9 cellular contexts compared by ENCODE assay signal in genomic region chr3:4421121-4421520, GRCh38. TPM values are rescaled to one million over a fixed set of nuclear protein-coding genes. Genes with fewer than 3 reads are reported as not detected.
DNase-seq lines count a peak whose midpoint lies in the region; ATAC-seq and TF ChIP-seq lines count a peak whose summit lies in the region.
"Had no signal": no experiment of that assay in that cellular context is flagged by ENCODE, and none has a peak within 500 bp of the region (broad histone marks: within the 10 kb centered on the region; RNA-seq: fewer than 3 reads in every experiment).

No MANE protein-coding gene starts in this region.

- no peaks in the 10 kb centered on the region for H3K9me3 ChIP-seq in gastrocnemius medialis

- H3K9me3 Mint-ChIP-seq in activated T-cell treated with anti-CD3 and anti-CD28 coated beads, Interleukin-2, amount 50 U/mL, for 4 hours = no peaks in the 10 kb centered on the region
- H3K9me3 Mint-ChIP-seq: neural crest cell had no signal

- H3K27me3 Mint-ChIP-seq in activated T-cell treated with anti-CD3 and anti-CD28 coated beads, Interleukin-2, amount 50 U/mL, for 4 hours (ENCODE audit: low read depth) = no peaks in the 10 kb centered on the region

- H3K4me3 Mint-ChIP-seq in activated T-cell treated with anti-CD3 and anti-CD28 coated beads, Interleukin-2, amount 50 U/mL, for 4 hours = no peak overlapping the region
- H3K4me3 Mint-ChIP-seq: neural crest cell had no signal

- TF ChIP-seq CTCF in gastrocnemius medialis (IDR thresholded peaks at IDR 0.05 in 4 of 5, conservative IDR thresholded peaks at IDR 0.05 in 1 of 5) = no peak

- peaks cover 20 to 25% of the 10 kb centered on the region in 2 donors for H3K4me1 ChIP-seq in gastrocnemius medialis

- in situ Hi-C loops in gastrocnemius medialis (cut with MboI; ENCODE audit: low sequenced_read_pairs in 4 of 4) = no loop called here

- H3K36me3 ChIP-seq in gastrocnemius medialis = peaks cover 0 to 4% of the 10 kb centered on the region in 2 donors

- H3K4me1 Mint-ChIP-seq in activated T-cell treated with anti-CD3 and anti-CD28 coated beads, Interleukin-2, amount 50 U/mL, for 4 hours (ENCODE audit: low read depth) = peaks cover 28% of the 10 kb centered on the region

- H3K4me3 ChIP-seq in gastrocnemius medialis = no peak overlapping the region

- peak overlapping the region in 2 of 4 donors; percentile 18 to 37 for H3K27ac ChIP-seq in gastrocnemius medialis

- no peak for TF ChIP-seq POLR2A in gastrocnemius medialis (IDR thresholded peaks at IDR 0.05)

- peaks cover 21% of the 10 kb centered on the region for H3K36me3 Mint-ChIP-seq in activated T-cell treated with anti-CD3 and anti-CD28 coated beads, Interleukin-2, amount 50 U/mL, for 4 hours (ENCODE audit: insufficient read depth)

- intact Hi-C loops in gastrocnemius medialis (cut with DNase I; ENCODE audit: low total_unique reads) = no loop called here

- peak; percentile 75 for ATAC-seq in HG03280 (IDR thresholded peaks at IDR 0.05; ENCODE audit: unreplicated experiment)
- ATAC-seq in activated T-cell treated with anti-CD3 and anti-CD28 coated beads, Interleukin-2, amount 50 U/mL, for 4 hours = peak; percentile 85 to 90
- peak; percentile 40 to 50 for ATAC-seq in gastrocnemius medialis
- no peak for ATAC-seq in HG02970 (IDR thresholded peaks at IDR 0.05; ENCODE audit: low FRiP score, unreplicated experiment)

- DNase-seq in stimulated activated CD4-positive, alpha-beta T cell treated with anti-CD3 and anti-CD28 coated beads, Interleukin-15, amount 100 ng/mL, for 24 hours = peak; percentile 37
- DNase-seq in stimulated activated CD4-positive, alpha-beta T cell treated with anti-CD3 and anti-CD28 coated beads, Interleukin-12 subunit alpha, Interleukin-12 subunit beta, amount 100 ng/mL, for 4 hours = no peak
- DNase-seq in activated T-cell treated with anti-CD3 and anti-CD28 coated beads, Interleukin-2, amount 50 U/mL, for 4 hours = no peak
- no peak for DNase-seq in gastrocnemius medialis
- DNase-seq in activated effector memory CD4-positive, alpha-beta T cell treated with Interleukin-2 at 50 U/mL for 16 hours = no peak
- DNase-seq in activated CD8-positive, alpha-beta memory T cell treated with anti-CD3 and anti-CD28 coated beads, Interleukin-2, amount 50 U/mL, for 4 hours = no peak

- no peaks in the 10 kb centered on the region for H3K27me3 ChIP-seq in gastrocnemius medialis

RNA-seq across cellular contexts. Expression of gene SUMF1, which starts 45.9 kb away (rescaled TPM):
- total RNA-seq in activated T-cell treated with anti-CD3 and anti-CD28 coated beads, Interleukin-2, amount 50 U/mL, for 4 hours = 10 to 100 TPM in 1 of 3 donors, 1 to 10 TPM in 2; 7.5 to 10.4 (median 9.4) TPM
- total RNA-seq in gastrocnemius medialis = 1 to 10 TPM; 4.4 to 9.4 (median 7.6) TPM
